Comparison of ENCODE assay signal across 1 cellular context in the genomic region with DNA sequence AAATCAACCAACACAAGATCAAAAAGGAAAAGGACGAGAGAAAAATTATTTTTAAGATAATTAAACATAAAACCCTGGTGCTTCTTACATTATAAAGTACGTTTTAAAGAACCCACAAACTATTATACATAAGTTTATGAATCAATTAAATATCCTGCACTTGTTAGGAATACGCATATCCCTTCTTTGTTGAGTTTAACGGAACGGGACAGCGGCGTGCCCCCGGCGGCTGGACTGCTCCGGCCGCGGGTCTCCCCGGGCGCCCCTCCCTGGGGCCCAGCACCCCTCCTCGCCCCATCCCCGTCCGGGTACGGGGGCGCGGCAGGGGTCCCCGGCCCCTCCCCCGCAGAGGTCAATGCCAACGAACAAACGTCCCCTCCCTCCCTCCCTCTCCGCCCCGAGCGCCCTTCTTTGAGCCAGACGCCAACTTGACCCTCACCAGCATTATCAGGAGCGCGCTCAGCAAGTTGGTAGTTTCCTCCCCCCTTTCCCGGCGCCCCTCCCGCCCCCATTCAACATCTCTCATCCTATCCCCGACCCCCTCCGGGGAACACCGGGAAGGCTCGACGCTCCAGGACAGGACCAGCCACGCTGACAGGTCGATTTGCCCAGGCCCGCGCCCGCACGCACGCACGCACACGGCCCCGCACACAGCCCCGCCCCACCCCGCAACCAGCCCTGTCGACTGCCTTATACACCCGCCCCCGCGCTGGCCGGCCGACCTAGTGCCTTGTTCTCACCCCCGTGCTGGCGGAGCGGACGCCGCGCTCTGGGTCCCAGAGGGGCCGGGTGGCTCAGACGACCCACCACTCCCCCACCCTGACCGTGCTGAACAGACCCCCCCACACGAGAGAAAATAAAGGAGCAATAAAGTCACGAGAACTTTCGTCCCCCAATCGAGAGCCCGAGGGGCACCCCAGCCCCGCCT.
TF ChIP-seq lines count a peak whose summit lies in the region.

No MANE protein-coding gene starts in this region.

TF ChIP-seq in GM23338, 12 proteins besides CTCF, POLR2A, EP300 and RAD21:
- TF ChIP-seq ZNF331 (CRISPR knock-in tag; IDR thresholded peaks at IDR 0.05; ENCODE audit: low read depth) (no peak), EZH2 (IDR thresholded peaks at IDR 0.05; ENCODE audit: low read depth, unreplicated experiment) (peak; percentile 84)
TF ChIP-seq in GM23338: peak in this region for 1.
